1 cellular context compared by ENCODE assay signal in genomic region chr4:6730603-6731300, GRCh38.
TF ChIP-seq lines count a peak whose summit lies in the region.

No MANE protein-coding gene starts in this region.

TF ChIP-seq in H1, 55 proteins besides CTCF, POLR2A, EP300 and RAD21:
- TF ChIP-seq SIN3A (conservative IDR thresholded peaks at IDR 0.05 in 1 of 2, IDR thresholded peaks at IDR 0.05 in 1 of 2; ENCODE audit: low read depth in 1 of 2, low read length in 2 of 2) (no peak), POLR2AphosphoS5 (IDR thresholded peaks at IDR 0.05; ENCODE audit: low read depth, low read length) (no peak), RBBP5 (IDR thresholded peaks at IDR 0.05; ENCODE audit: borderline replicate concordance, low read depth, low read length) (no peak), CREB1 (IDR thresholded peaks at IDR 0.05) (no peak), BCL11A (IDR thresholded peaks at IDR 0.05; ENCODE audit: low read depth in 2 of 2, low read length in 2 of 2) (no peak), USF2 (IDR thresholded peaks at IDR 0.05; ENCODE audit: low read length) (no peak)
